ENCODE assay signal across 12 cellular contexts in genomic region chr3:60294181-60294580, GRCh38.
DNase-seq lines count a peak whose midpoint lies in the region; ATAC-seq and TF ChIP-seq lines count a peak whose summit lies in the region.
"Had no signal": no experiment of that assay in that cellular context is flagged by ENCODE, and none has a peak within 500 bp of the region (broad histone marks: within the 10 kb centered on the region; RNA-seq: fewer than 3 reads in every experiment).

No MANE protein-coding gene starts in this region.

- no peak overlapping the region for H2BK12ac ChIP-seq in mesenchymal stem cell (ENCODE audit: low read length in 2 of 2)

- H3K4me1 ChIP-seq in IMR-90 (ENCODE audit: control insufficient read depth, insufficient read depth, low read length) (peaks cover 5% of the 10 kb centered on the region), adipocyte (ENCODE audit: control insufficient read depth, insufficient read depth, low read length) (peaks cover 31% of the 10 kb centered on the region), mesenchymal stem cell (ENCODE audit: control insufficient read depth, insufficient read depth, low read depth, low read length) (no peaks in the 10 kb centered on the region)

- no peak overlapping the region for H2BK20ac ChIP-seq in IMR-90 (ENCODE audit: low read depth, low read length)

- no peaks in the 10 kb centered on the region for H3K9me1 ChIP-seq in IMR-90 (ENCODE audit: insufficient read depth, low read length)

- H3K36me3 ChIP-seq in IMR-90 (ENCODE audit: control insufficient read depth, insufficient read depth, low read length), result no peaks in the 10 kb centered on the region
- no peaks in the 10 kb centered on the region for H3K36me3 ChIP-seq in adipocyte (ENCODE audit: control insufficient read depth, insufficient read depth, low read length, severe bottlenecking)
- no peaks in the 10 kb centered on the region for H3K36me3 ChIP-seq in mesenchymal stem cell (ENCODE audit: control insufficient read depth in 1 of 2, insufficient read depth in 2 of 2, low read depth in 1 of 2, low read length in 2 of 2)

- H4K8ac ChIP-seq in IMR-90 (ENCODE audit: low read depth in 2 of 2, low read length in 2 of 2) (no peak overlapping the region), mesenchymal stem cell (ENCODE audit: low read length) (no peak overlapping the region)

- H2AK5ac ChIP-seq in IMR-90 (ENCODE audit: low read depth, low read length) (no peak overlapping the region), mesenchymal stem cell (ENCODE audit: low read length, severe bottlenecking) (no peak overlapping the region)

- WGBS in IMR-90 (ENCODE audit: extremely low coverage in 2 of 2, insufficient read length in 1 of 2), 2 experiments, result no CpG with 5 or more reads among the region's 3 CpGs
- 35% methylated on average over 2 of the region's 3 CpGs for WGBS in mesenchymal stem cell

- no peak for TF ChIP-seq RAD21 in IMR-90 (IDR thresholded peaks at IDR 0.05; ENCODE audit: low read length)

- ATAC-seq in IMR-90 (ENCODE audit: low read depth), result peak; percentile 60
- ATAC-seq in HG02870 (IDR thresholded peaks at IDR 0.05; ENCODE audit: unreplicated experiment), result no peak
- no peak for ATAC-seq in GM21360 (IDR thresholded peaks at IDR 0.05; ENCODE audit: unreplicated experiment)

- dilution Hi-C loops in IMR-90 (cut with HindIII; ENCODE audit: low sequenced_read_pairs, unreplicated experiment), result no loop called here

- CTCF ChIA-PET in IMR-90 (lab: Yijun Ruan, JAX), result interaction anchor here (0.7 kb wide), 1 partner anchor 104 kb away, joined by 3 read pairs; no protein-coding TSS in a partner anchor

- no peak overlapping the region for H3K56ac ChIP-seq in IMR-90 (ENCODE audit: extremely low read depth, insufficient read depth, low read length)

- BruUV-seq in IMR-90 (replicated peaks; lab: Mats Ljungman, UMichigan), result no TSS peak

- peak overlapping the region; percentile 72; the same call in 1 of the 2 replicates for H4K5ac ChIP-seq in IMR-90 (ENCODE audit: low read depth, low read length)

- no peaks in the 10 kb centered on the region for H3K79me1 ChIP-seq in IMR-90 (ENCODE audit: low read depth in 1 of 2, low read length in 2 of 2)
- no peaks in the 10 kb centered on the region for H3K79me1 ChIP-seq in mesenchymal stem cell (replicated peaks; ENCODE audit: low read length, poor library complexity, severe bottlenecking)

- H3K14ac ChIP-seq in IMR-90 (replicated peaks; ENCODE audit: low read depth, low read length) (no peak overlapping the region), mesenchymal stem cell (ENCODE audit: low read length in 2 of 2) (no peak overlapping the region)

- H2BK120ac ChIP-seq in IMR-90 (ENCODE audit: low read depth, low read length), result no peak overlapping the region
- H2BK120ac ChIP-seq in mesenchymal stem cell (ENCODE audit: low read depth, low read length), result no peak overlapping the region

- H3K23ac ChIP-seq in IMR-90 (ENCODE audit: low read depth, low read length), result no peak overlapping the region
- H3K23ac ChIP-seq in mesenchymal stem cell (ENCODE audit: low read length in 2 of 2), result no peak overlapping the region

- H2BK5ac ChIP-seq in IMR-90 (ENCODE audit: low read depth, low read length, poor library complexity, severe bottlenecking), result no peak overlapping the region
- no peak overlapping the region for H2BK5ac ChIP-seq in mesenchymal stem cell (ENCODE audit: low read depth, low read length, poor library complexity, severe bottlenecking)

- H3K4ac ChIP-seq in IMR-90 (ENCODE audit: low read depth, low read length) (no peak overlapping the region), mesenchymal stem cell (ENCODE audit: low read depth in 1 of 2, low read length in 2 of 2) (no peak overlapping the region)

- H3K27ac ChIP-seq in IMR-90 (ENCODE audit: insufficient read depth, low read length) (peak overlapping the region; percentile 50; the same call in 1 of the 2 replicates), mesenchymal stem cell (ENCODE audit: low read length, poor library complexity, severe bottlenecking) (no peak overlapping the region)
- H3K27ac ChIP-seq: HL-60 had no signal

- in situ Hi-C loops in IMR-90 (cut with MboI; ENCODE audit: low sequenced_read_pairs), result no loop called here

- H3K27me3 ChIP-seq in IMR-90 (ENCODE audit: control insufficient read depth, insufficient read depth, low read length) (no peaks in the 10 kb centered on the region), adipocyte (replicated peaks; ENCODE audit: control insufficient read depth, insufficient read depth, low read length) (no peaks in the 10 kb centered on the region), mesenchymal stem cell (ENCODE audit: control insufficient read depth in 1 of 2, insufficient read depth in 1 of 2, low read length in 2 of 2) (no peaks in the 10 kb centered on the region)

- no peak overlapping the region for H2BK15ac ChIP-seq in IMR-90 (ENCODE audit: low read depth, low read length)
- H2BK15ac ChIP-seq in mesenchymal stem cell (ENCODE audit: low read depth, poor library complexity, severe bottlenecking), result no peak overlapping the region

- H3K18ac ChIP-seq in IMR-90 (ENCODE audit: low read depth, low read length), result peak overlapping the region; percentile 87
- no peak overlapping the region for H3K18ac ChIP-seq in mesenchymal stem cell (ENCODE audit: low read depth in 1 of 2, low read length in 2 of 2)

- TF ChIP-seq POLR2A in IMR-90 (IDR thresholded peaks at IDR 0.05; ENCODE audit: low read depth, low read length), result no peak

- no peak overlapping the region for H4K91ac ChIP-seq in IMR-90 (ENCODE audit: insufficient read depth, low read depth, low read length)
- no peak overlapping the region for H4K91ac ChIP-seq in mesenchymal stem cell (ENCODE audit: low read length)

- H2AFZ ChIP-seq in IMR-90 (replicated peaks; ENCODE audit: low read length, poor library complexity) (no peak overlapping the region), mesenchymal stem cell (ENCODE audit: low read depth, low read length) (no peak overlapping the region)

- H3K4me2 ChIP-seq in IMR-90 (ENCODE audit: low read depth, low read length) (peak overlapping the region; percentile 77; the same call in 1 of the 2 replicates), mesenchymal stem cell (ENCODE audit: low read length, poor library complexity, severe bottlenecking) (no peak overlapping the region)

- intact Hi-C loops in IMR-90 (cut with micrococcal nuclease), result no loop called here

- no peak for TF ChIP-seq CTCF in IMR-90 (conservative IDR thresholded peaks at IDR 0.05; ENCODE audit: low read depth, low read length)

- POLR2A ChIA-PET in IMR-90 (lab: Charles Lee; ENCODE audit: unreplicated experiment), result no interaction called here

- H4K20me1 ChIP-seq in IMR-90 (ENCODE audit: insufficient read depth, low read length), result no peaks in the 10 kb centered on the region

- H3K9ac ChIP-seq in IMR-90 (ENCODE audit: low read depth, low read length), result no peak overlapping the region
- H3K9ac ChIP-seq in adipocyte (ENCODE audit: low read length), result no peak overlapping the region
- no peak overlapping the region for H3K9ac ChIP-seq in mesenchymal stem cell (ENCODE audit: low read length)

- DNase-seq in DMS53 (lab: John Stamatoyannopoulos, UW) (peak; percentile 61), IMR-90 (peak; percentile 85), adipocyte (ENCODE audit: low read depth) (peak; percentile 34), mesenchymal stem cell (peak; percentile 19), NCI-H526 treated with DMSO at 0.1 percent for 48 hours (lab: John Stamatoyannopoulos, UW) (no peak)
- DNase-seq: activated CD4-positive, alpha-beta T cell treated with anti-CD3 and anti-CD28 coated beads, Interleukin-2, amount 10 ng/mL, durations not matched to agents 7 days and 5 days; activated effector memory CD4-positive, alpha-beta T cell treated with Interleukin-2 at 50 U/mL for 16 hours; erythroblast; NCI-H1048 had no signal

- no peak overlapping the region for H2AK9ac ChIP-seq in IMR-90 (replicated peaks; ENCODE audit: low read depth, low read length, poor library complexity)

- H3K9me3 ChIP-seq in IMR-90 (ENCODE audit: control insufficient read depth, insufficient read depth, low read length) (no peaks in the 10 kb centered on the region), adipocyte (ENCODE audit: control insufficient read depth, low read length) (no peaks in the 10 kb centered on the region), mesenchymal stem cell (ENCODE audit: control insufficient read depth, low read length) (no peaks in the 10 kb centered on the region)

- H3K4me3 ChIP-seq in IMR-90 (ENCODE audit: insufficient read depth, low read depth, low read length), result no peak overlapping the region
- H3K4me3 ChIP-seq in adipocyte (ENCODE audit: low read length), result peak overlapping the region; percentile 42
- peak overlapping the region in 1 of 2 experiments; percentile 20 for H3K4me3 ChIP-seq in mesenchymal stem cell (ENCODE audit: insufficient read depth in 1 of 2, low read depth in 1 of 2, low read length in 2 of 2)

TF ChIP-seq in IMR-90, 13 proteins besides CTCF, POLR2A, EP300 and RAD21:
- TF ChIP-seq MXI1 (IDR thresholded peaks at IDR 0.05; ENCODE audit: borderline replicate concordance, low read depth, low read length) (no peak), CHD1 (IDR thresholded peaks at IDR 0.05; ENCODE audit: low read depth, low read length) (no peak), NFE2L2 (IDR thresholded peaks at IDR 0.05; ENCODE audit: low read depth, low read length) (no peak), CEBPB (IDR thresholded peaks at IDR 0.05; ENCODE audit: low read depth, low read length) (peak; percentile 3; the same call in 1 of the 2 replicates), BHLHE40 (IDR thresholded peaks at IDR 0.05; ENCODE audit: low read depth, low read length) (peak; percentile 92)
